11 cellular contexts compared by ENCODE assay signal in the genomic region with DNA sequence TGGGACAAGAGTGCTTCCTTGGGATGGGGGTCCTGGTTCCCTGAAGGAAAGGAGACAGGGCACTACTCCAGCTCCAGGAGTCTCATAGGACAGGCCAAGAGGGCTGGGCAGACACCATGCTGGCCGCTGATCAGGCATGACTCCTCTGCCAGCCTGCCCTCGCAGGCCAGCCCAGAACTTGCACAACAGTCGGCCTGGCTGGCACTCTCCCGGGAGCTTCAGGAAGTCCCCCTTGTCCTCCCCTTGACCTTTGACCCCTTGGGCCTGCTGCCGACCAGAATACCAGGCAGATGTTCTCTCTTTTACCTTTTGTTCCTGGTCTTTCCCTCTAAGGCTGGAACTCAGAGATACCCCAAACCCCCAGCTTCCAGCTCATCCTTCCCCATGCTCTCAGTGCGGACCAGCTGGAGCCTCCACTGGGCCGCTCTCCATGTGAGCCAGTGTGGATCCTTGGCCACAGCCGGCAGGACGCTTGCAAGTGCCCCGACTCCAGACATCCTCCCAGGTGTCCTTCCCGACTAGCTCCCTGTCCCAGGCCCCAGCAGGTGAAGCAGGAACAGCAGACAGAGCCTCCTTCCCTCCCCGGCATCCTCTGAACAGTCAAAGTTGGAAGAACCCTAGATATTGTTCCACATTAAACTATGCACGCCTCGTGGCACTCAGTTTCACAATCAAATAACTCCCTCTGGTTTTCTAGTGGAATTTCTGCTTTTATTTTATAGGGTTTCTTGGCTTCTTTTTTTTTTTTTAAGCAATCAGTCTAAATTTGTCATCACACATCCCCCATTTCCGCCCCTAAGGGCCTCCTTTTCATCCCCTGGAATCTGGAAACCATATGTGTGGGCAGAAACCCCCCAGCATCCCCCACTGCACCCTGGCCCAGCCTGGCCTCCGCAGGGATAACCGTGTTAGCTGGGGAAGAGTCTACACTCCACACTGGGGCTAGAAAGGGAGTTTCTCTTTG. TPM values are rescaled to one million over a fixed set of nuclear protein-coding genes. Genes with fewer than 3 reads are reported as not detected.
DNase-seq lines count a peak whose midpoint lies in the region; ATAC-seq, FAIRE-seq and TF ChIP-seq lines count a peak whose summit lies in the region.
"Had no signal": no experiment of that assay in that cellular context is flagged by ENCODE, and none has a peak within 500 bp of the region (broad histone marks: within the 10 kb centered on the region; RNA-seq: fewer than 3 reads in every experiment).

No MANE protein-coding gene starts in this region.

- no peak for FAIRE-seq in kidney (lab: Jason Lieb, UNC)

- TF ChIP-seq CTCF in kidney (IDR thresholded peaks at IDR 0.05; ENCODE audit: borderline replicate concordance, extremely low read depth, insufficient read depth), result no peak
- no peak for TF ChIP-seq CTCF in upper lobe of left lung (IDR thresholded peaks at IDR 0.05)

- H3K36me3 Mint-ChIP-seq in activated naive CD8-positive, alpha-beta T cell treated with anti-CD3 and anti-CD28 coated beads, Interleukin-2, amount 10 ng/mL, durations not matched to agents 7 days and 5 days, result no peaks in the 10 kb centered on the region
- H3K36me3 Mint-ChIP-seq in activated naive CD8-positive, alpha-beta T cell treated with anti-CD3 and anti-CD28 coated beads for 36 hours, result no peaks in the 10 kb centered on the region
- no peaks in the 10 kb centered on the region for H3K36me3 Mint-ChIP-seq in T-helper 17 cell (ENCODE audit: low read depth)

- H3K4me1 ChIP-seq in kidney (ENCODE audit: control insufficient read depth in 1 of 2, insufficient read depth in 1 of 2, low read depth in 1 of 2, low read length in 2 of 2) (peaks cover 6 to 34% of the 10 kb centered on the region in 2 donors), upper lobe of left lung (peaks cover 42 to 64% (median 61%) of the 10 kb centered on the region in 4 donors)

- no peak for TF ChIP-seq EP300 in upper lobe of left lung (IDR thresholded peaks at IDR 0.05)

- H3K27ac ChIP-seq in kidney (ENCODE audit: low read depth in 2 of 2, low read length in 2 of 2) (peak overlapping the region; percentile 17 to 45), upper lobe of left lung (peak overlapping the region; percentile 21 to 93 (median 49))
- H3K27ac ChIP-seq: thyroid gland had no signal

- no peaks in the 10 kb centered on the region for H3K27me3 Mint-ChIP-seq in activated naive CD8-positive, alpha-beta T cell treated with anti-CD3 and anti-CD28 coated beads, Interleukin-2, amount 10 ng/mL, durations not matched to agents 7 days and 5 days
- H3K27me3 Mint-ChIP-seq in activated naive CD8-positive, alpha-beta T cell treated with anti-CD3 and anti-CD28 coated beads for 36 hours, result no peaks in the 10 kb centered on the region
- no peaks in the 10 kb centered on the region for H3K27me3 Mint-ChIP-seq in T-helper 17 cell

- no peaks in the 10 kb centered on the region for H3K9me3 Mint-ChIP-seq in activated naive CD8-positive, alpha-beta T cell treated with anti-CD3 and anti-CD28 coated beads, Interleukin-2, amount 10 ng/mL, durations not matched to agents 7 days and 5 days
- no peaks in the 10 kb centered on the region for H3K9me3 Mint-ChIP-seq in activated naive CD8-positive, alpha-beta T cell treated with anti-CD3 and anti-CD28 coated beads for 36 hours

- intact Hi-C loops in kidney (cut with DNase I), result loop anchor here (10.0 kb wide), 2 partner anchors 115 to 275 kb away; no protein-coding TSS in a partner anchor

- TF ChIP-seq POLR2A in upper lobe of left lung (IDR thresholded peaks at IDR 0.05), result no peak

- no peaks in the 10 kb centered on the region for H3K27me3 ChIP-seq in upper lobe of left lung
- H3K27me3 ChIP-seq: thyroid gland had no signal

- H3K27ac Mint-ChIP-seq in activated naive CD8-positive, alpha-beta T cell treated with anti-CD3 and anti-CD28 coated beads, Interleukin-2, amount 10 ng/mL, durations not matched to agents 7 days and 5 days, result peak overlapping the region; percentile 61
- no peak overlapping the region for H3K27ac Mint-ChIP-seq in activated naive CD8-positive, alpha-beta T cell treated with anti-CD3 and anti-CD28 coated beads for 36 hours
- H3K27ac Mint-ChIP-seq in T-helper 17 cell, result peak overlapping the region; percentile 60

- WGBS in upper lobe of left lung, 2 donors, result 54 to 70% methylated on average over 13 to 17 of the region's 17 CpGs

- H3K36me3 ChIP-seq in kidney (ENCODE audit: control insufficient read depth in 1 of 2, insufficient read depth in 2 of 2, low read length in 2 of 2) (no peaks in the 10 kb centered on the region), upper lobe of left lung (no peaks in the 10 kb centered on the region)
- H3K36me3 ChIP-seq: thyroid gland had no signal

- H3K9me3 ChIP-seq in T-helper 17 cell (ENCODE audit: control insufficient read depth, low read length, poor library complexity, severe bottlenecking), result no peaks in the 10 kb centered on the region
- H3K9me3 ChIP-seq in kidney (ENCODE audit: control insufficient read depth in 1 of 2, low read length in 2 of 2), result no peaks in the 10 kb centered on the region
- H3K9me3 ChIP-seq in upper lobe of left lung, result no peaks in the 10 kb centered on the region
- H3K9me3 ChIP-seq: thyroid gland had no signal

- H3K9ac ChIP-seq in kidney (ENCODE audit: low read length in 2 of 2), result no peak overlapping the region

- POLR2A ChIA-PET in activated naive CD8-positive, alpha-beta T cell treated with anti-CD3 and anti-CD28 coated beads, Interleukin-2, amount 10 ng/mL, durations not matched to agents 7 days and 5 days (lab: Charles Lee), result interaction anchor here (1.2 to 3.3 kb wide), 2 partner anchors 15 to 43 kb away, joined by 3 to 9 read pairs; partner anchors contain the start of genes CHAC1 and VPS18

- no peak overlapping the region for H3K4me3 Mint-ChIP-seq in activated naive CD8-positive, alpha-beta T cell treated with anti-CD3 and anti-CD28 coated beads, Interleukin-2, amount 10 ng/mL, durations not matched to agents 7 days and 5 days
- no peak overlapping the region for H3K4me3 Mint-ChIP-seq in activated naive CD8-positive, alpha-beta T cell treated with anti-CD3 and anti-CD28 coated beads for 36 hours
- no peak overlapping the region for H3K4me3 Mint-ChIP-seq in T-helper 17 cell

- no peak for ATAC-seq in activated naive CD8-positive, alpha-beta T cell treated with anti-CD3 and anti-CD28 coated beads, Interleukin-2, amount 10 ng/mL, durations not matched to agents 7 days and 5 days (ENCODE audit: low read depth)
- ATAC-seq in T-helper 17 cell (no peak), upper lobe of left lung (ENCODE audit: low FRiP score in 2 of 2) (no peak), GM18870 (IDR thresholded peaks at IDR 0.05; ENCODE audit: unreplicated experiment) (no peak), GM18907 (IDR thresholded peaks at IDR 0.05; ENCODE audit: unreplicated experiment) (no peak)

- H3K4me3 ChIP-seq in kidney (ENCODE audit: low read length in 2 of 2) (no peak overlapping the region), upper lobe of left lung (no peak overlapping the region)
- H3K4me3 ChIP-seq: thyroid gland had no signal

- peaks cover 7% of the 10 kb centered on the region for H3K4me1 Mint-ChIP-seq in activated naive CD8-positive, alpha-beta T cell treated with anti-CD3 and anti-CD28 coated beads, Interleukin-2, amount 10 ng/mL, durations not matched to agents 7 days and 5 days
- H3K4me1 Mint-ChIP-seq in activated naive CD8-positive, alpha-beta T cell treated with anti-CD3 and anti-CD28 coated beads for 36 hours, result peaks cover 12% of the 10 kb centered on the region
- H3K4me1 Mint-ChIP-seq in T-helper 17 cell, result peaks cover 9% of the 10 kb centered on the region

- DNase-seq in activated naive CD8-positive, alpha-beta T cell treated with anti-CD3 and anti-CD28 coated beads, Interleukin-2, amount 10 ng/mL, durations not matched to agents 7 days and 5 days, result no peak
- DNase-seq in activated naive CD8-positive, alpha-beta T cell treated with anti-CD3 and anti-CD28 coated beads for 36 hours, result no peak
- DNase-seq in T-helper 17 cell, result no peak
- peak; percentile 74 for DNase-seq in kidney
- DNase-seq in upper lobe of left lung, result peak in 1 of 2 donors; percentile 77
- no peak for DNase-seq in KBM-7
- DNase-seq: activated CD4-positive, alpha-beta T cell treated with anti-CD3 and anti-CD28 coated beads, Interleukin-2, amount 50 U/mL, for 4 hours; amniotic stem cell; thyroid gland had no signal

- in situ Hi-C loops in KBM-7 (cut with MboI; ENCODE audit: low pct_unique_long_range_greater_than_20kb, low sequenced_read_pairs), result loop anchor here (10.0 kb wide), 1 partner anchor 265 kb away; no protein-coding TSS in a partner anchor

RNA-seq across cellular contexts. Expression of gene VPS18, which starts 15.7 kb away (rescaled TPM):
- 10 to 100 TPM; 20.1 to 21.2 TPM for total RNA-seq in activated naive CD8-positive, alpha-beta T cell treated with anti-CD3 and anti-CD28 coated beads, Interleukin-2, amount 10 ng/mL, durations not matched to agents 7 days and 5 days
- total RNA-seq in activated naive CD8-positive, alpha-beta T cell treated with anti-CD3 and anti-CD28 coated beads for 36 hours, result 10 to 100 TPM; 12.1 to 13.2 TPM
- 10 to 100 TPM; 13.6 to 18.4 TPM for total RNA-seq in T-helper 17 cell
- 28.1 TPM for total RNA-seq in kidney
- 21.9 TPM for polyA plus RNA-seq in kidney (ENCODE audit: insufficient read depth, low read depth, low replicate concordance)
- total RNA-seq in upper lobe of left lung, result 10 to 100 TPM; 19.9 to 43.2 (median 29.2) TPM

RNA-seq across cellular contexts. Expression of gene DLL4, which starts 19.2 kb away (rescaled TPM):
- under 1 TPM in 1 of 2 experiments, not detected in 1; 0.11 TPM for total RNA-seq in activated naive CD8-positive, alpha-beta T cell treated with anti-CD3 and anti-CD28 coated beads, Interleukin-2, amount 10 ng/mL, durations not matched to agents 7 days and 5 days
- total RNA-seq in activated naive CD8-positive, alpha-beta T cell treated with anti-CD3 and anti-CD28 coated beads for 36 hours, result not detected
- not detected for total RNA-seq in T-helper 17 cell
- total RNA-seq in kidney, result 9.4 TPM
- polyA plus RNA-seq in kidney (ENCODE audit: insufficient read depth, low read depth, low replicate concordance), result 5.8 TPM
- 10 to 100 TPM in 5 of 6 donors, 1 to 10 TPM in 1; 9.5 to 38.0 (median 13.7) TPM for total RNA-seq in upper lobe of left lung

RNA-seq across cellular contexts. Expression of gene RHOV, which starts 35.9 kb away (rescaled TPM):
- not detected for total RNA-seq in activated naive CD8-positive, alpha-beta T cell treated with anti-CD3 and anti-CD28 coated beads, Interleukin-2, amount 10 ng/mL, durations not matched to agents 7 days and 5 days
- under 1 TPM; 0.45 to 0.50 TPM for total RNA-seq in activated naive CD8-positive, alpha-beta T cell treated with anti-CD3 and anti-CD28 coated beads for 36 hours
- total RNA-seq in T-helper 17 cell (under 1 TPM in 1 of 2 donors, not detected in 1; 0.18 TPM), kidney (3.0 TPM), upper lobe of left lung (1 to 10 TPM in 1 of 6 donors, under 1 TPM in 2, not detected in 3; 0.46 to 2.1 (median 0.77) TPM)
- 4.6 TPM for polyA plus RNA-seq in kidney (ENCODE audit: insufficient read depth, low read depth, low replicate concordance)

RNA-seq across cellular contexts. Expression of gene CHAC1, which starts 43.3 kb away (rescaled TPM):
- 10 to 100 TPM; 13.9 to 14.1 TPM for total RNA-seq in activated naive CD8-positive, alpha-beta T cell treated with anti-CD3 and anti-CD28 coated beads, Interleukin-2, amount 10 ng/mL, durations not matched to agents 7 days and 5 days
- 10 to 100 TPM; 43.9 to 45.8 TPM for total RNA-seq in activated naive CD8-positive, alpha-beta T cell treated with anti-CD3 and anti-CD28 coated beads for 36 hours
- total RNA-seq in T-helper 17 cell (under 1 TPM; 0.35 to 0.70 TPM), kidney (4.7 TPM), upper lobe of left lung (10 to 100 TPM in 1 of 6 donors, 1 to 10 TPM in 5; 2.6 to 11.1 (median 3.4) TPM)
- 21.1 TPM for polyA plus RNA-seq in kidney (ENCODE audit: insufficient read depth, low read depth, low replicate concordance)
